In genomic region chr11:61627831-61628753, GRCh38 we compare ENCODE assay signal across 8 cellular contexts. TPM values are rescaled to one million over a fixed set of nuclear protein-coding genes. Genes with fewer than 3 reads are reported as not detected.
DNase-seq lines count a peak whose midpoint lies in the region; ATAC-seq lines count a peak whose summit lies in the region.

No MANE protein-coding gene starts in this region.

- DNase-seq in H7, result peak; percentile 87
- DNase-seq in NCI-H82 treated with DMSO at 0.1 percent for 48 hours (lab: John Stamatoyannopoulos, UW; ENCODE audit: unreplicated experiment), result peak; percentile 50
- DNase-seq in activated naive CD4-positive, alpha-beta T cell treated with anti-CD3 and anti-CD28 coated beads, Interleukin-2, amount 50 U/mL, for 16 hours, result peak; percentile 25
- peak; percentile 76 for DNase-seq in Right ventricle myocardium superior
- peak; percentile 84 for DNase-seq in retina

- H3K4me3 ChIP-seq in BLaER1, result no peak overlapping the region
- H3K4me3 ChIP-seq in H7 (ENCODE audit: insufficient read depth, low read depth, low read length), result no peak overlapping the region

- H3K27ac ChIP-seq in BLaER1, result no peak overlapping the region

- no peaks in the 10 kb centered on the region for H3K36me3 ChIP-seq in BLaER1
- no peaks in the 10 kb centered on the region for H3K36me3 ChIP-seq in H7 (replicated peaks; ENCODE audit: control insufficient read depth, insufficient read depth, low read length)

- H3K27me3 ChIP-seq in BLaER1, result no peaks in the 10 kb centered on the region
- no peaks in the 10 kb centered on the region for H3K27me3 ChIP-seq in H7 (ENCODE audit: control insufficient read depth, insufficient read depth, low read length)

- ATAC-seq in Right ventricle myocardium superior (ENCODE audit: poor library complexity) (peak; percentile 89), GM19463 (IDR thresholded peaks at IDR 0.05; ENCODE audit: unreplicated experiment) (no peak), GM19023 (IDR thresholded peaks at IDR 0.05; ENCODE audit: unreplicated experiment) (no peak)

- intact Hi-C loops in Right ventricle myocardium superior (cut with DNase I), result loop anchor here (5.0 kb wide), 1 partner anchor 46 kb away; the partner anchor contains the start of gene SYT7

- peak overlapping the region; percentile 57 for H3K4me2 ChIP-seq in BLaER1

- H4K20me1 ChIP-seq in BLaER1, result no peaks in the 10 kb centered on the region

- H3K4me1 ChIP-seq in BLaER1, result peaks cover 48% of the 10 kb centered on the region

- no peaks in the 10 kb centered on the region for H3K9me3 ChIP-seq in BLaER1

- H3K9ac ChIP-seq in BLaER1, result no peak overlapping the region

RNA-seq across cellular contexts. Expression of gene SYT7, which starts 47.2 kb away (rescaled TPM):
- 3.6 and 4.8 TPM in 2 replicates for total RNA-seq in H7 (2014; rRNA removed; shearing (Covaris generic))
- 23.7 TPM for total RNA-seq in Right ventricle myocardium superior

RNA-seq across cellular contexts. Expression of gene DAGLA, which starts 52.1 kb away (rescaled TPM):
- total RNA-seq in H7 (2014; rRNA removed; shearing (Covaris generic)), result 3.7 and 4.8 TPM in 2 replicates
- total RNA-seq in Right ventricle myocardium superior, result 4.2 TPM

Comparison
In these comparisons a context has a peak if more than half of its experiments do, and no peak if none do; other contexts are left out.
1. DNase-seq: peak in every context shown above with its lines; median percentile 87 in H7; 84 in retina; 76 in Right ventricle myocardium superior; 50 in NCI-H82 treated with DMSO at 0.1 percent for 48 hours; 25 in activated naive CD4-positive, alpha-beta T cell treated with anti-CD3 and anti-CD28 coated beads, Interleukin-2, amount 50 U/mL, for 16 hours.